In genomic region chr3:192892981-192893827, GRCh38 we compare ENCODE assay signal across 8 cellular contexts. TPM values are rescaled to one million over a fixed set of nuclear protein-coding genes. Genes with fewer than 3 reads are reported as not detected.
DNase-seq lines count a peak whose midpoint lies in the region; ATAC-seq and TF ChIP-seq lines count a peak whose summit lies in the region.

No MANE protein-coding gene starts in this region.

- peaks cover under 1 to 21% (median 11%) of the 10 kb centered on the region in 4 donors for H3K4me1 ChIP-seq in transverse colon

- TF ChIP-seq POLR2A in transverse colon (IDR thresholded peaks at IDR 0.05), result peak; percentile 14

- peak overlapping the region; percentile 21 to 58 (median 38) for H3K27ac ChIP-seq in transverse colon

- peak overlapping the region; percentile 94 for H3K27ac Mint-ChIP-seq in dendritic cell treated with granulocyte-macrophage colony-stimulating factor and Interleukin-4, amounts not matched to agents 40 ng/mL and 50 ng/mL, for 4 days
- H3K27ac Mint-ChIP-seq in natural killer cell, result peak overlapping the region in 1 of 2 donors; percentile 79

- no peaks in the 10 kb centered on the region for H3K9me3 Mint-ChIP-seq in dendritic cell treated with granulocyte-macrophage colony-stimulating factor and Interleukin-4, amounts not matched to agents 40 ng/mL and 50 ng/mL, for 4 days
- H3K9me3 Mint-ChIP-seq in natural killer cell, result peaks cover 0 to 3% of the 10 kb centered on the region in 2 donors

- TF ChIP-seq EP300 in transverse colon (IDR thresholded peaks at IDR 0.05; ENCODE audit: low read depth), result no peak

- peaks cover 74% of the 10 kb centered on the region for H3K4me1 Mint-ChIP-seq in dendritic cell treated with granulocyte-macrophage colony-stimulating factor and Interleukin-4, amounts not matched to agents 40 ng/mL and 50 ng/mL, for 4 days (ENCODE audit: low read depth)
- peaks cover 6 to 12% of the 10 kb centered on the region in 2 donors for H3K4me1 Mint-ChIP-seq in natural killer cell

- peak overlapping the region; percentile 60 for H3K4me3 Mint-ChIP-seq in dendritic cell treated with granulocyte-macrophage colony-stimulating factor and Interleukin-4, amounts not matched to agents 40 ng/mL and 50 ng/mL, for 4 days
- peak overlapping the region; percentile 4 for H3K4me3 Mint-ChIP-seq in natural killer cell

- no peaks in the 10 kb centered on the region for H3K27me3 Mint-ChIP-seq in dendritic cell treated with granulocyte-macrophage colony-stimulating factor and Interleukin-4, amounts not matched to agents 40 ng/mL and 50 ng/mL, for 4 days
- H3K27me3 Mint-ChIP-seq in natural killer cell (ENCODE audit: low read depth in 2 of 2), result peaks cover 0 to 3% of the 10 kb centered on the region in 2 donors

- ATAC-seq in GM21528 (IDR thresholded peaks at IDR 0.05; ENCODE audit: low FRiP score, unreplicated experiment) (peak; percentile 97), natural killer cell (peak in 2 of 3 donors; percentile 92 to 93)

- TF ChIP-seq CTCF in natural killer cell (IDR thresholded peaks at IDR 0.05) (no peak), transverse colon (IDR thresholded peaks at IDR 0.05) (no peak)

- no peak overlapping the region for H3K4me3 ChIP-seq in transverse colon

- whole genome bisulfite sequencing in transverse colon (ENCODE audit: low coverage in 1 of 2), 2 donors, result 67 to 83% methylated on average over 4 to 17 of the region's 17 CpGs

- peak; percentile 99 for DNase-seq in EL
- peak; percentile 71 for DNase-seq in HPDE6-E6E7 (ENCODE audit: extremely low spot score)
- peak; percentile 35 for DNase-seq in UCSD-AML1 (lab: John Stamatoyannopoulos, UW; ENCODE audit: unreplicated experiment)
- DNase-seq in natural killer cell, result no peak
- peak; percentile 39 for DNase-seq in transverse colon
- no peak for DNase-seq in GF-D8 (lab: John Stamatoyannopoulos, UW)

- intact Hi-C loops in dendritic cell treated with granulocyte-macrophage colony-stimulating factor and Interleukin-4, amounts not matched to agents 40 ng/mL and 50 ng/mL, for 4 days (cut with micrococcal nuclease), result loop anchor here (5.0 kb wide), 1 partner anchor 39 kb away; no protein-coding TSS in a partner anchor
- intact Hi-C loops in natural killer cell (cut with micrococcal nuclease), result no loop called here
- intact Hi-C loops in transverse colon (cut with DNase I; ENCODE audit: low total_unique reads), result no loop called here

- H3K36me3 Mint-ChIP-seq in dendritic cell treated with granulocyte-macrophage colony-stimulating factor and Interleukin-4, amounts not matched to agents 40 ng/mL and 50 ng/mL, for 4 days (ENCODE audit: low read depth), result peaks cover 5% of the 10 kb centered on the region
- H3K36me3 Mint-ChIP-seq in natural killer cell, result no peaks in the 10 kb centered on the region

- no peaks in the 10 kb centered on the region for H3K9me3 ChIP-seq in transverse colon

- no peaks in the 10 kb centered on the region for H3K27me3 ChIP-seq in transverse colon

- in situ Hi-C loops in transverse colon (cut with MboI; ENCODE audit: low pct_ligation_motif_present in 1 of 4, low pct_unique_long_range_greater_than_20kb in 1 of 4, low sequenced_read_pairs in 3 of 4), result no loop called here

- H3K36me3 ChIP-seq in transverse colon, result no peaks in the 10 kb centered on the region

RNA-seq across cellular contexts. Expression of gene MB21D2, which starts 24.5 kb away (rescaled TPM):
- total RNA-seq in natural killer cell, result under 1 TPM; 0.19 to 0.45 (median 0.27) TPM
- 1 to 10 TPM; 1.5 to 8.4 (median 4.2) TPM for total RNA-seq in transverse colon

Comparison
In these comparisons a context has a peak if more than half of its experiments do, and no peak if none do; other contexts are left out.
1. DNase-seq: peak in EL (single experiment), HPDE6-E6E7 (single experiment), UCSD-AML1 (single experiment) and transverse colon (single experiment); none in natural killer cell (single experiment) and GF-D8 (single experiment).